ENCODE assay signal across 12 cellular contexts in the genomic region with DNA sequence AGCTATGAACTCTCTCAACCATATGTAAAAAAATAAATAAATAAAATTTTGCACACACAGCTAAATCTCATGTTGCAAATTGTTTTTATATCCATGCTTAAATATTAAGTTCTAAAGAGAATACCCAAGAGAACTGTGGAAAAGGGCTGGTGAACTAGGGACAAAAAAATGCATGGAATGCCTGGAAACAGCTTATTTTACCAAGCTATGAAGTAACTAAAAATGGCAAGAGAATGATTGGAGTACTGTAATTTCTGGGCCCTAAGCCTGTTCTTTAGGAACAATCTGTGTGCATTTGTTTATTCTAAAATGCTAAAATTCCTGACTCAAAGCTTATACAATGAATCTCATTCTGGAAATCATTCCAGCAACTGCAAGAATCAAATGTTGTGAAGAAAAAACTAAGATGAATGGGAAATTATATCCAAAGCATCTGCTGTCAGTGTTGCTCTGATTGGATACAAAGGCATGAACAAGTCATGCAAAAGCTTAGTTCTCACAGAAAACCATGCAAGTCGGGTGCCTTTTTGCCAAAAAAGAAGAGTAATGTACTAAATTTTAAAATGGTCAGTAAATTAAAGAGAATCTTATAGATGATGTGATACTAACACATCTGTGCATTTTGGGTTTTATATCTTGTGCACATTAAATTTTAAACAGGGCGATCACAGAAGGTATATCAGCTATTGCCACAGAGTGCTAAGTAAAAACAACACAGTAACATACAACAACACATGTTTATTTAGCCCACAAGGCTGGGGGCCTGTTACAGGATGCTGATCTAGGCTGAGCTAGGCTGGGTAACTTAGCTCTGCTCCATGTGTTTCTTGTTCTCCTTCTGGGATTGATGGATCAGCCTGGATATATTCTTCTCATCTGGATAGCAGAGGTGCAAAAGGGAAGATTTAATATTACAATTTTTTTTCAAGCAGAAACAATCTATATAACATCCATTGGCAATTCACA.
DNase-seq lines count a peak whose midpoint lies in the region; ATAC-seq and TF ChIP-seq lines count a peak whose summit lies in the region.
"Had no signal": no experiment of that assay in that cellular context is flagged by ENCODE, and none has a peak within 500 bp of the region (broad histone marks: within the 10 kb centered on the region; RNA-seq: fewer than 3 reads in every experiment).

No MANE protein-coding gene starts in this region.

- peaks cover 14% of the 10 kb centered on the region for H3K4me1 ChIP-seq in mesodermal cell (ENCODE audit: control insufficient read depth, insufficient read depth, low read length, poor library complexity, severe bottlenecking)

- DNase-seq in AG04449 (ENCODE audit: low read depth, low spot score) (peak; percentile 90), HT1080 (ENCODE audit: low read depth) (peak; percentile 50), cardiac fibroblast (ENCODE audit: low read depth in 2 of 2) (peak; percentile 88 to 89), Kasumi-1 (lab: John Stamatoyannopoulos, UW) (no peak), COLO668 (lab: John Stamatoyannopoulos, UW; ENCODE audit: unreplicated experiment) (no peak)
- no peak for DNase-seq in activated CD4-positive, alpha-beta T cell treated with anti-CD3 and anti-CD28 coated beads, Interleukin-2, amount 50 U/mL, for 4 hours
- DNase-seq: stimulated activated naive B cell treated with anti-CD40 and anti-IgM and Interleukin-4, amounts not matched to agents 10 μg/mL and 1 μg/mL and 100 μg/mL, for 72 hours had no signal

- no peaks in the 10 kb centered on the region for H3K36me3 ChIP-seq in mesodermal cell (ENCODE audit: control insufficient read depth, insufficient read depth, low read length)

- H3K4me3 ChIP-seq in AG04449 (ENCODE audit: low read depth, low read length): no peak overlapping the region
- H3K4me3 ChIP-seq in cardiac fibroblast (replicated peaks in 1 of 2; ENCODE audit: low read depth in 2 of 2, low read length in 2 of 2): no peak overlapping the region
- H3K4me3 ChIP-seq in mesodermal cell (ENCODE audit: extremely low read depth, insufficient read depth, low read length, poor library complexity, severe bottlenecking): no peak overlapping the region
- H3K4me3 ChIP-seq: hepatocyte had no signal

- 92 to 100% methylated on average over 1 to 2 of the region's 2 CpGs for WGBS in mesodermal cell (ENCODE audit: insufficient coverage in 2 of 2), 2 experiments

- ATAC-seq in HG03469 (IDR thresholded peaks at IDR 0.05; ENCODE audit: unreplicated experiment): no peak
- ATAC-seq: HCT116; stimulated activated naive B cell treated with anti-CD40 and anti-IgM and Interleukin-4, amounts not matched to agents 10 μg/mL and 1 μg/mL and 100 μg/mL, for 72 hours had no signal

- CTCF ChIA-PET in AG04449 (lab: Yijun Ruan, JAX): interaction anchor here (0.6 to 0.8 kb wide), 2 partner anchors 25 to 456 kb away, joined by 3 read pairs; no protein-coding TSS in a partner anchor

- TF ChIP-seq CTCF in AG04449 (IDR thresholded peaks at IDR 0.05; ENCODE audit: insufficient read depth, low read length, missing control alignments) (no peak), cardiac fibroblast (IDR thresholded peaks at IDR 0.05; ENCODE audit: low read depth, low read length) (no peak)

- H3K27ac ChIP-seq in mesodermal cell (ENCODE audit: low read depth, low read length, severe bottlenecking): peak overlapping the region; percentile 58
- H3K27ac ChIP-seq: hepatocyte, RWPE1 had no signal

- POLR2A ChIA-PET in AG04449 (lab: Yijun Ruan, JAX): interaction anchor here (0.6 to 1.3 kb wide), 3 partner anchors 10 to 50 kb away, joined by 3 to 8 read pairs (median 3); no protein-coding TSS in a partner anchor

- no peaks in the 10 kb centered on the region for H3K9me3 ChIP-seq in mesodermal cell (ENCODE audit: control insufficient read depth, low read length)

Comparison
In these comparisons a context has a peak if more than half of its experiments do, and no peak if none do; other contexts are left out.
1. DNase-seq: peak in AG04449 (single experiment), HT1080 (single experiment) and cardiac fibroblast (2 of 2); none in activated CD4-positive, alpha-beta T cell treated with anti-CD3 and anti-CD28 coated beads, Interleukin-2, amount 50 U/mL, for 4 hours (0 of 2), Kasumi-1 (0 of 2) and COLO668 (single experiment).